Comparison of ENCODE assay signal across 1 cellular context in the genomic region with DNA sequence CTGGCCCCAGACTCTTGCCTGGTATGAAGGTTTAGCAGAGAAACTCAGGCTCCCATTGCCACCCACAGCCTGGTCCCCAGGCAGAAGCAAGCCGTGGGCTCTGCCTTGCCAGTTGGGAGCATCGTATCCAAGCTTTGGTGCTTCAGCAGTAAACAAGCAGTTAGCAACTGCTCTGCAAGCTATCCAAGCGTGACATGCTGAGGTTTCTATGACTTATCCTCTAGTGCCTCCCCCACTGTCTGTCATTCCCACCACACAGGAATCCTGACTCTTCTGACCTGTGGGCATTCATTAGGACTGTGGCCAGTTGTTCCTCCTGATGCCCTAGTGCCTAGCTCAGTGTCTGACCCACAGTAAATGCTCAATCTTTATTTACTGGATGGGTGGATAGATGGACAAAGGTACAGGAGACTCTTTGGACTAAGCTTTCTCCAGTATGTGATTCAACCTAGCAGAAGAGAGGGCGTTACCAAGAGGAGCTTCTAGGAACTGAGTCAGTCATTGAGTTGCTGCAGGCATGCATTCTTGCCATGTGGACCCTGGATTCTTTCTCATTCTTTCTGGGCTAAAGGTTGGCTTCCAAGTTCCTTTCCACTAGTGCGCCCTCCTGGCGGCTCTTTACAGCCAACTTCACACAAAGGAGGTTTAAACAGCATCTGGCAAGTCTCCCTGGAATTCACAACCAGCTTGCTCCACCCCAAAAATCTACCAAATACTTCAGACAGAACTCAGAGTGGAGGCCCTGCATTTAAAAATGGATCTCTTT.
TF ChIP-seq lines count a peak whose summit lies in the region.

No MANE protein-coding gene starts in this region.

TF ChIP-seq in A549, 52 proteins besides CTCF, POLR2A, EP300 and RAD21 (continued from another document):
- no peak for TF ChIP-seq NFE2L2 (conservative IDR thresholded peaks at IDR 0.05; ENCODE audit: low read length)
- TF ChIP-seq TFCP2L1 (CRISPR knock-in tag; IDR thresholded peaks at IDR 0.05), result no peak
- TF ChIP-seq, protein P1, sequence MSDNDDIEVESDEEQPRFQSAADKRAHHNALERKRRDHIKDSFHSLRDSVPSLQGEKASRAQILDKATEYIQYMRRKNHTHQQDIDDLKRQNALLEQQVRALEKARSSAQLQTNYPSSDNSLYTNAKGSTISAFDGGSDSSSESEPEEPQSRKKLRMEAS (IDR thresholded peaks at IDR 0.05), result peak; percentile 77
- TF ChIP-seq NPAS2 (CRISPR knock-in tag; IDR thresholded peaks at IDR 0.05; ENCODE audit: borderline replicate concordance), result no peak
- TF ChIP-seq FOSB (CRISPR knock-in tag; IDR thresholded peaks at IDR 0.05), result no peak
- TF ChIP-seq ESRRA (IDR thresholded peaks at IDR 0.05; ENCODE audit: borderline replicate concordance, low read length), result no peak
- no peak for TF ChIP-seq ZSCAN20 (CRISPR knock-in tag; IDR thresholded peaks at IDR 0.05)
- TF ChIP-seq EHMT2 (IDR thresholded peaks at IDR 0.05; ENCODE audit: low read depth), result no peak
- TF ChIP-seq SMC3 (IDR thresholded peaks at IDR 0.05), result peak; percentile 37; the same call in 2 of the 3 replicates
